10 cellular contexts compared by ENCODE assay signal in genomic region chr9:132994410-132995120, GRCh38. TPM values are rescaled to one million over a fixed set of nuclear protein-coding genes. Genes with fewer than 3 reads are reported as not detected.
A peak's percentile ranks its signal among the peaks of the same experiment; 100 is the strongest.
DNase-seq lines count a peak whose midpoint lies in the region; ATAC-seq, FAIRE-seq and TF ChIP-seq lines count a peak whose summit lies in the region.
"Had no signal": no experiment of that assay in that cellular context is flagged by ENCODE, and none has a peak within 500 bp of the region (broad histone marks: within the 10 kb centered on the region; RNA-seq: fewer than 3 reads in every experiment).

No MANE protein-coding gene starts in this region.

- H3K4me2 ChIP-seq in PC-3 (ENCODE audit: low read length) (peak overlapping the region; percentile 80), mesendoderm (ENCODE audit: low read length) (no peak overlapping the region)

- no peak overlapping the region for H3K23ac ChIP-seq in mesendoderm (ENCODE audit: low read length)

- POLR2A ChIA-PET in PC-3 (lab: Charles Lee; ENCODE audit: unreplicated experiment), result no interaction called here

- no peaks in the 10 kb centered on the region for H3K79me1 ChIP-seq in mesendoderm (ENCODE audit: low read length)

- no peak overlapping the region for H3K27ac ChIP-seq in PC-3 (ENCODE audit: low read length)
- H3K27ac ChIP-seq in foreskin keratinocyte, result no peak overlapping the region
- H3K27ac ChIP-seq in SJCRH30, result no peak overlapping the region
- no peak overlapping the region for H3K27ac ChIP-seq in mesendoderm (ENCODE audit: low read depth, low read length)

- no peaks in the 10 kb centered on the region for H4K20me1 ChIP-seq in PC-3 (ENCODE audit: low read length)

- H3K9me3 ChIP-seq in PC-3 (ENCODE audit: low read length), result no peaks in the 10 kb centered on the region
- no peaks in the 10 kb centered on the region for H3K9me3 ChIP-seq in SJCRH30 (replicated peaks)

- H3K4me3 ChIP-seq in PC-3 (ENCODE audit: low read length) (peak overlapping the region; percentile 46; the same call in 1 of the 2 replicates), SJCRH30 (no peak overlapping the region), mesendoderm (ENCODE audit: low read length) (no peak overlapping the region)

- H3K27me3 ChIP-seq in PC-3 (ENCODE audit: low read length), result no peaks in the 10 kb centered on the region
- H3K27me3 ChIP-seq in foreskin keratinocyte, result peaks cover 47% of the 10 kb centered on the region
- H3K27me3 ChIP-seq in SJCRH30, result peaks cover 48% of the 10 kb centered on the region
- H3K27me3 ChIP-seq in mesendoderm (ENCODE audit: insufficient read depth, low read length, poor library complexity), result no peaks in the 10 kb centered on the region

- no peak overlapping the region for H4K8ac ChIP-seq in mesendoderm (ENCODE audit: low read depth, low read length)

- TF ChIP-seq POLR2A in H54 (IDR thresholded peaks at IDR 0.05; ENCODE audit: low read depth, low read length), result no peak

- H3F3A ChIP-seq in PC-3 (ENCODE audit: low read length, unreplicated experiment), result no peaks in the 10 kb centered on the region

- FAIRE-seq in H54 (lab: Jason Lieb, UNC), result no peak

- TF ChIP-seq CTCF in PC-3 (conservative IDR thresholded peaks at IDR 0.05; ENCODE audit: low read depth, low read length), result no peak
- TF ChIP-seq CTCF in foreskin keratinocyte (conservative IDR thresholded peaks at IDR 0.05), result no peak

- DNase-seq in AG20443 (ENCODE audit: low spot score) (peak; percentile 61), PC-3 (peak; percentile 70), foreskin keratinocyte (peak; percentile 78 to 84), NCI-H2171 (lab: John Stamatoyannopoulos, UW) (no peak), SJCRH30 (no peak), mesendoderm (no peak), H54 (ENCODE audit: insufficient read length, low spot score) (no peak)
- DNase-seq: activated T-cell treated with anti-CD3 and anti-CD28 coated beads, Interleukin-2, amount 50 U/mL, for 72 hours; midbrain had no signal

- H2BK5ac ChIP-seq in mesendoderm (ENCODE audit: low read length), result no peak overlapping the region

- no peak overlapping the region for H3K18ac ChIP-seq in mesendoderm (ENCODE audit: low read length)

- no peaks in the 10 kb centered on the region for H3K9me2 ChIP-seq in PC-3 (replicated peaks; ENCODE audit: low read length)

- BruUV-seq in PC-3 (replicated peaks; lab: Mats Ljungman, UMichigan), result no TSS peak

- no CpG with 5 or more reads among the region's 13 CpGs for WGBS in mesendoderm (ENCODE audit: extremely low coverage, insufficient coverage, low lambda C conversion rate)

- H2BK15ac ChIP-seq in mesendoderm (replicated peaks; ENCODE audit: low read depth), result no peak overlapping the region

- H2AK5ac ChIP-seq in mesendoderm (ENCODE audit: low read length), result no peak overlapping the region

- peak overlapping the region; percentile 54; the same call in 1 of the 2 replicates for H2AFZ ChIP-seq in PC-3 (ENCODE audit: low read length)

- H3K56ac ChIP-seq in mesendoderm (ENCODE audit: low read length), result no peak overlapping the region

- H3K36me3 ChIP-seq in PC-3 (ENCODE audit: low read depth, low read length) (no peaks in the 10 kb centered on the region), SJCRH30 (no peaks in the 10 kb centered on the region), mesendoderm (ENCODE audit: control insufficient read depth, insufficient read depth, low read length) (no peaks in the 10 kb centered on the region)

- H3K9ac ChIP-seq in PC-3 (ENCODE audit: low read length), result no peak overlapping the region
- H3K9ac ChIP-seq in mesendoderm (ENCODE audit: low read length), result no peak overlapping the region

- H3K4me1 ChIP-seq in PC-3 (ENCODE audit: insufficient read depth, low read length) (peaks cover 10% of the 10 kb centered on the region), foreskin keratinocyte (no peaks in the 10 kb centered on the region), SJCRH30 (peaks cover 11% of the 10 kb centered on the region), mesendoderm (ENCODE audit: control insufficient read depth, low read depth, low read length) (peaks cover 13% of the 10 kb centered on the region)

- H2BK120ac ChIP-seq in mesendoderm (ENCODE audit: low read depth, low read length), result no peak overlapping the region

- H3K79me2 ChIP-seq in PC-3 (ENCODE audit: low read length) (no peaks in the 10 kb centered on the region), mesendoderm (ENCODE audit: control insufficient read depth, insufficient read depth, low read length) (no peaks in the 10 kb centered on the region)

- H3K4ac ChIP-seq in mesendoderm (ENCODE audit: low read depth, low read length), result no peak overlapping the region

- no peak overlapping the region for H4K5ac ChIP-seq in mesendoderm (ENCODE audit: low read length)

- CTCF ChIA-PET in PC-3 (lab: Charles Lee), result interaction anchor here (0.6 kb wide), 1 partner anchor 18 kb away, joined by 3 read pairs; no protein-coding TSS in a partner anchor

- ATAC-seq in GM21423 (IDR thresholded peaks at IDR 0.05; ENCODE audit: unreplicated experiment) (peak; percentile 51), PC-3 (peak; percentile 95), foreskin keratinocyte (peak; percentile 82)

- intact Hi-C loops in PC-3 (cut with micrococcal nuclease), result no loop called here

RNA-seq across cellular contexts. Expression of gene GFI1B, which starts 16.1 kb away (rescaled TPM):
- total RNA-seq in PC-3 (2014; rRNA removed) (not detected in 2 replicates), foreskin keratinocyte (not detected in 2 replicates)
- not detected in 2 replicates for polyA plus RNA-seq in foreskin keratinocyte
- 0.13 and 0.53 TPM in 2 replicates for total RNA-seq in SJCRH30 (2014; rRNA removed; shearing (Covaris generic))
- polyA plus RNA-seq in mesendoderm (2013, experiment 1 of 2), result 0.66 TPM
- polyA plus RNA-seq in mesendoderm (2013, experiment 2 of 2), result 0.69 TPM

RNA-seq across cellular contexts. Expression of gene GTF3C5, which starts 36.2 kb away (rescaled TPM):
- total RNA-seq in PC-3 (2014; rRNA removed), result 78.5 and 98.3 TPM in 2 replicates
- total RNA-seq in foreskin keratinocyte, result 61.0 and 66.3 TPM in 2 replicates
- 59.5 and 66.5 TPM in 2 replicates for polyA plus RNA-seq in foreskin keratinocyte
- 87.6 and 89.5 TPM in 2 replicates for total RNA-seq in SJCRH30 (2014; rRNA removed; shearing (Covaris generic))
- polyA plus RNA-seq in mesendoderm (2013, experiment 1 of 2), result 58.4 TPM
- polyA plus RNA-seq in mesendoderm (2013, experiment 2 of 2), result 56.3 TPM

RNA-seq across cellular contexts. Expression of gene TSC1, which starts 50.1 kb away (rescaled TPM):
- total RNA-seq in PC-3 (2014; rRNA removed), result 15.6 and 19.3 TPM in 2 replicates
- 20.9 and 22.7 TPM in 2 replicates for total RNA-seq in foreskin keratinocyte
- 6.7 and 6.9 TPM in 2 replicates for polyA plus RNA-seq in foreskin keratinocyte
- 40.5 and 44.5 TPM in 2 replicates for total RNA-seq in SJCRH30 (2014; rRNA removed; shearing (Covaris generic))
- 21.1 TPM for polyA plus RNA-seq in mesendoderm (2013, experiment 1 of 2)
- polyA plus RNA-seq in mesendoderm (2013, experiment 2 of 2), result 19.8 TPM

Comparison
In these comparisons a context has a peak if more than half of its experiments do, and no peak if none do; other contexts are left out.
1. DNase-seq: peak in AG20443 (single experiment), PC-3 (single experiment) and foreskin keratinocyte (2 of 2); none in NCI-H2171 (single experiment), SJCRH30 (0 of 2), mesendoderm (single experiment) and H54 (single experiment).
2. Peak in every context shown above with its lines, with median percentiles within 50 percentile points of each other: ATAC-seq.